Comparison of ENCODE assay signal across 8 cellular contexts in the genomic region with DNA sequence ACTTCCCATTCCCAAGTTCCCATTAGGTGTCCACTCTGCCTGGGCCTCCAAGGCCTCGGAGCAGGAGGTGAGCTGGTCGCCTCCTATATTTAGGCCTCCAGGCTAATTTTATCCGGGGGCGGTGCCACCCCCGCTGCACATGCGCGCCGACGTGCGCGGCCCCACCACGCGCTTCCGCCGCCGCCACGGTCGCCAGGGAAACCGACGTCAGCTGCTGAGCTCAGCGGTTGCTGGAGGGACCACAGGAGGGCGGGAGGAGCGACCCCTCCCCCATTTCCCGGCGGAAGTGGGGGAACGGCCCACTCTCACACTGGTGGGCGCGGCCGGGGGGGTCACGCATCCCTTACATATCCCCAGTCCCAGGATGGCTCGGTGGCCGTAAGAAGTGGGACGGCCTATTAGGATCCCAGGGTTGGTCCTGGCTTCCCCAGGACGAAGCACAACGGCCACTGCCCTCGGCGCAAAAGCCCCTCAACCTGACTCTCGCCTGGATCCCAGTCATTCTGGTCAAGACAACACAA. TPM values are rescaled to one million over a fixed set of nuclear protein-coding genes. Genes with fewer than 3 reads are reported as not detected.
DNase-seq lines count a peak whose midpoint lies in the region; ATAC-seq and TF ChIP-seq lines count a peak whose summit lies in the region.

No MANE protein-coding gene starts in this region.

- peak overlapping the region; percentile 70 for H3K9ac ChIP-seq in SU-DHL-6 (ENCODE audit: low read length)
- no peak overlapping the region for H3K9ac ChIP-seq in trophoblast cell (ENCODE audit: low read length)

- peak; percentile 65 to 67 for TF ChIP-seq POLR2A in heart left ventricle (IDR thresholded peaks at IDR 0.05)

- no peak overlapping the region for H2BK5ac ChIP-seq in trophoblast cell (ENCODE audit: low read depth, low read length, poor library complexity)

- no peak overlapping the region for H4K12ac ChIP-seq in trophoblast cell (ENCODE audit: low read depth, low read length)

- H3K36me3 ChIP-seq in BE2C: peaks cover 21% of the 10 kb centered on the region
- no peaks in the 10 kb centered on the region for H3K36me3 ChIP-seq in SU-DHL-6 (ENCODE audit: low read length)
- H3K36me3 ChIP-seq in heart left ventricle: peaks cover 6 to 54% (median 47%) of the 10 kb centered on the region in 9 donors
- peaks cover 36 to 38% of the 10 kb centered on the region in 2 experiments for H3K36me3 ChIP-seq in trophoblast cell (ENCODE audit: control insufficient read depth in 1 of 2, insufficient read depth in 2 of 2, low read length in 2 of 2)
- peaks cover 59 to 65% (median 64%) of the 10 kb centered on the region in 3 donors for H3K36me3 ChIP-seq in tibial artery

- H3K4me1 ChIP-seq in BE2C (peaks cover 9% of the 10 kb centered on the region; the same call in 1 of the 2 replicates), heart left ventricle (peaks cover 21 to 65% (median 47%) of the 10 kb centered on the region in 12 donors), trophoblast cell (ENCODE audit: control insufficient read depth in 1 of 2, insufficient read depth in 2 of 2, low read length in 2 of 2) (peaks cover 22 to 32% of the 10 kb centered on the region in 2 experiments), tibial artery (peaks cover 0 to 56% (median 42%) of the 10 kb centered on the region in 4 donors)

- H3K79me2 ChIP-seq in SU-DHL-6 (ENCODE audit: insufficient read depth, low read length) (peaks cover 8% of the 10 kb centered on the region; the same call in 1 of the 2 replicates), trophoblast cell (ENCODE audit: control insufficient read depth, insufficient read depth, low read length, poor library complexity) (peaks cover 2% of the 10 kb centered on the region)

- no peaks in the 10 kb centered on the region for H3K9me2 ChIP-seq in SU-DHL-6 (replicated peaks; ENCODE audit: insufficient read depth, low read length)

- DNase-seq in BE2C (peak; percentile 80), HUDEP-2 (lab: John Stamatoyannopoulos, UW; ENCODE audit: unreplicated experiment in 76 of 76) (peak in 65 of 76 experiments; percentile 19 to 83 (median 58)), heart left ventricle (peak; percentile 94 to 97 (median 96)), trophoblast cell (peak in 1 of 2 donors; percentile 67), tibial artery (peak; percentile 89 to 97)

- H2AFZ ChIP-seq in SU-DHL-6 (ENCODE audit: low read depth, low read length, severe bottlenecking) (no peak overlapping the region), trophoblast cell (ENCODE audit: insufficient read depth, low read length, poor library complexity) (peak overlapping the region; percentile 28)

- H3K27ac ChIP-seq in SU-DHL-6 (ENCODE audit: low read depth, low read length) (peak overlapping the region; percentile 38), adipose tissue (ENCODE audit: low read depth, low read length) (peak overlapping the region; percentile 92), heart left ventricle (peak overlapping the region; percentile 98 to 100 (median 100)), trophoblast cell (ENCODE audit: low read depth, low read length) (no peak overlapping the region), tibial artery (peak overlapping the region; percentile 99 to 100)

- H2BK12ac ChIP-seq in trophoblast cell (ENCODE audit: low read length): no peak overlapping the region

- H3K27me3 ChIP-seq in BE2C (no peaks in the 10 kb centered on the region), SU-DHL-6 (ENCODE audit: low read length) (no peaks in the 10 kb centered on the region), heart left ventricle (no peaks in the 10 kb centered on the region), trophoblast cell (ENCODE audit: insufficient read depth, low read length) (no peaks in the 10 kb centered on the region), tibial artery (no peaks in the 10 kb centered on the region)

- intact Hi-C loops in heart left ventricle (cut with DNase I): loop anchor here in 4 of 10 donors (1.0 to 10.0 kb wide), 4 partner anchors 12 to 309 kb away; a partner anchor contains a TSS
- intact Hi-C loops in tibial artery (cut with DNase I; ENCODE audit: low total_unique reads): loop anchor here (10.0 kb wide), 1 partner anchor 306 kb away; no protein-coding TSS in a partner anchor

- H4K8ac ChIP-seq in trophoblast cell (ENCODE audit: low read depth, low read length): peak overlapping the region; percentile 29

- peak overlapping the region; percentile 1 for H4K91ac ChIP-seq in trophoblast cell (ENCODE audit: low read depth, low read length)

- H3K23ac ChIP-seq in trophoblast cell (ENCODE audit: low read length): no peak overlapping the region

- TF ChIP-seq CTCF in BE2C (IDR thresholded peaks at IDR 0.05; ENCODE audit: low read depth, low read length) (no peak), SU-DHL-6 (IDR thresholded peaks at IDR 0.05; ENCODE audit: insufficient read depth, low read length, poor library complexity, severe bottlenecking) (no peak), heart left ventricle (IDR thresholded peaks at IDR 0.05) (no peak), tibial artery (IDR thresholded peaks at IDR 0.05) (peak in 1 of 2 experiments; percentile 39)

- H3K14ac ChIP-seq in trophoblast cell (ENCODE audit: low read length): peak overlapping the region; percentile 8

- WGBS in adipose tissue, 3 donors: 1 to 15% (median 3%) methylated on average over 37 to 38 of the region's 38 CpGs
- WGBS in heart left ventricle, 4 donors: 0% methylated on average over 4 to 38 of the region's 38 CpGs
- no CpG with 5 or more reads among the region's 38 CpGs for WGBS in trophoblast cell (ENCODE audit: extremely low coverage, insufficient coverage, insufficient read length)

- H4K20me1 ChIP-seq in SU-DHL-6 (ENCODE audit: low read depth, low read length): no peaks in the 10 kb centered on the region

- peak overlapping the region; percentile 66 for H3K4me3 ChIP-seq in BE2C (ENCODE audit: low read depth, low read length)
- peak overlapping the region; percentile 62 for H3K4me3 ChIP-seq in SU-DHL-6 (ENCODE audit: insufficient read depth, low read length, poor library complexity, severe bottlenecking)
- peak overlapping the region; percentile 51 to 97 (median 82) for H3K4me3 ChIP-seq in heart left ventricle
- peak overlapping the region; percentile 79 for H3K4me3 ChIP-seq in trophoblast cell (ENCODE audit: low read depth, low read length)
- peak overlapping the region; percentile 86 to 91 for H3K4me3 ChIP-seq in tibial artery

- peak overlapping the region; percentile 21 for H3K18ac ChIP-seq in trophoblast cell (ENCODE audit: low read length)

- H3F3A ChIP-seq in SU-DHL-6 (ENCODE audit: insufficient read depth): 0 out of 2 replicates have a peak, but pooled peaks cover 3% of the 10 kb centered on the region

- H3K4ac ChIP-seq in trophoblast cell (ENCODE audit: low read depth, low read length): no peak overlapping the region

- ATAC-seq in GM19324 (IDR thresholded peaks at IDR 0.05; ENCODE audit: low FRiP score, unreplicated experiment): peak; percentile 63
- peak; percentile 16 to 53 (median 44) for ATAC-seq in heart left ventricle

- no peak overlapping the region for H2AK5ac ChIP-seq in trophoblast cell (ENCODE audit: low read length)

- H3K4me2 ChIP-seq in SU-DHL-6 (ENCODE audit: low read depth, low read length, poor library complexity, severe bottlenecking) (peak overlapping the region; percentile 67), trophoblast cell (ENCODE audit: low read length) (peak overlapping the region; percentile 89)

- H3K79me1 ChIP-seq in trophoblast cell (ENCODE audit: low read length): peaks cover 9% of the 10 kb centered on the region

- no peaks in the 10 kb centered on the region for H3K9me3 ChIP-seq in BE2C
- H3K9me3 ChIP-seq in SU-DHL-6 (ENCODE audit: insufficient read depth, low read length): no peaks in the 10 kb centered on the region
- H3K9me3 ChIP-seq in heart left ventricle: no peaks in the 10 kb centered on the region
- H3K9me3 ChIP-seq in trophoblast cell (ENCODE audit: insufficient read depth, low read depth, low read length): no peaks in the 10 kb centered on the region
- no peaks in the 10 kb centered on the region for H3K9me3 ChIP-seq in tibial artery

- no peak overlapping the region for H2BK120ac ChIP-seq in trophoblast cell (ENCODE audit: insufficient read depth, low read length, poor library complexity)

RNA-seq across cellular contexts. Expression of a gene that starts 1.0 kb away (rescaled TPM):
- polyA plus RNA-seq in BE2C (2012; ENCODE audit: insufficient read depth, insufficient read length, low read depth): 44.7 TPM
- 100 to 1,000 TPM in 2 of 3 donors, 10 to 100 TPM in 1; 89.7 to 239 (median 142) TPM for polyA plus RNA-seq in adipose tissue
- total RNA-seq in heart left ventricle: 100 to 1,000 TPM in 3 of 9 donors, 10 to 100 TPM in 6; 40.2 to 132 (median 86.3) TPM
- 100 to 1,000 TPM in 1 of 2 donors, 10 to 100 TPM in 1; 96.2 to 164 TPM for polyA plus RNA-seq in heart left ventricle
- 13.5 and 14.1 TPM in 2 replicates for polyA plus RNA-seq in trophoblast cell (2013)

RNA-seq across cellular contexts. Expression of a gene that starts 11.6 kb away (rescaled TPM):
- 31.2 TPM for polyA plus RNA-seq in BE2C (2012; ENCODE audit: insufficient read depth, insufficient read length, low read depth)
- polyA plus RNA-seq in adipose tissue (10 to 100 TPM; 36.0 to 52.6 (median 49.6) TPM), heart left ventricle (10 to 100 TPM; 49.0 to 50.6 TPM)
- 10 to 100 TPM; 21.5 to 67.2 (median 51.1) TPM for total RNA-seq in heart left ventricle
- 31.6 and 33.5 TPM in 2 replicates for polyA plus RNA-seq in trophoblast cell (2013)

RNA-seq across cellular contexts. Expression of a gene that starts 25.0 kb away (rescaled TPM):
- 1.5 TPM for polyA plus RNA-seq in BE2C (2012; ENCODE audit: insufficient read depth, insufficient read length, low read depth)
- 10 to 100 TPM in 1 of 3 donors, 1 to 10 TPM in 2; 4.5 to 12.1 (median 8.6) TPM for polyA plus RNA-seq in adipose tissue
- 10 to 100 TPM in 3 of 9 donors, 1 to 10 TPM in 6; 5.3 to 16.4 (median 8.4) TPM for total RNA-seq in heart left ventricle
- 1 to 10 TPM; 3.8 to 8.9 TPM for polyA plus RNA-seq in heart left ventricle
- 7.4 and 7.6 TPM in 2 replicates for polyA plus RNA-seq in trophoblast cell (2013)

RNA-seq across cellular contexts. Expression of a gene that starts 27.3 kb away (rescaled TPM):
- polyA plus RNA-seq in BE2C (2012; ENCODE audit: insufficient read depth, insufficient read length, low read depth): 4.2 TPM
- under 1 TPM in 2 of 3 donors, not detected in 1; 0.03 to 0.16 TPM for polyA plus RNA-seq in adipose tissue
- total RNA-seq in heart left ventricle: under 1 TPM in 4 of 9 donors, not detected in 5; 0.17 to 0.76 (median 0.44) TPM
- under 1 TPM; 0.23 to 0.40 TPM for polyA plus RNA-seq in heart left ventricle
- polyA plus RNA-seq in trophoblast cell (2013): 0.29 and 0.49 TPM in 2 replicates

RNA-seq across cellular contexts. Expression of a gene that starts 32.9 kb away (rescaled TPM):
- polyA plus RNA-seq in BE2C (2012; ENCODE audit: insufficient read depth, insufficient read length, low read depth): not detected
- polyA plus RNA-seq in adipose tissue (under 1 TPM in 2 of 3 donors, not detected in 1; 0.01 to 0.18 TPM), heart left ventricle (under 1 TPM in 1 of 2 donors, not detected in 1; 0.12 TPM)
- not detected for total RNA-seq in heart left ventricle
- 0.26 and 0.31 TPM in 2 replicates for polyA plus RNA-seq in trophoblast cell (2013)
